Comparison of ENCODE assay signal across 8 cellular contexts in genomic region chrX:41781500-41781899, GRCh38. TPM values are rescaled to one million over a fixed set of nuclear protein-coding genes. Genes with fewer than 3 reads are reported as not detected.
DNase-seq lines count a peak whose midpoint lies in the region; ATAC-seq and TF ChIP-seq lines count a peak whose summit lies in the region.

No MANE protein-coding gene starts in this region.

- ATAC-seq in GM18907 (IDR thresholded peaks at IDR 0.05; ENCODE audit: unreplicated experiment) (peak; percentile 63), left lobe of liver (peak; percentile 85), HG03521 (IDR thresholded peaks at IDR 0.05; ENCODE audit: unreplicated experiment) (no peak), HG02840 (IDR thresholded peaks at IDR 0.05; ENCODE audit: low FRiP score, unreplicated experiment) (no peak)

- H3K27ac Mint-ChIP-seq in brain, result peak overlapping the region in 2 of 5 experiments; percentile 9 to 44

- H3K4me1 Mint-ChIP-seq in brain, result peaks cover 48% of the 10 kb centered on the region

- H3K36me3 Mint-ChIP-seq in brain, result peaks cover 34% of the 10 kb centered on the region

- TF ChIP-seq CTCF in brain (conservative IDR thresholded peaks at IDR 0.05), result peak; percentile 71 to 84

- H3K27me3 Mint-ChIP-seq in brain, result no peaks in the 10 kb centered on the region

- DNase-seq in COR-L47 (lab: John Stamatoyannopoulos, UW) (peak; percentile 16), NCI-H1694 (lab: John Stamatoyannopoulos, UW) (peak; percentile 49), left lobe of liver (ENCODE audit: low spot score) (no peak), putamen (ENCODE audit: low spot score) (no peak)

- peaks cover 0 to 3% (median 1%) of the 10 kb centered on the region in 5 experiments for H3K9me3 Mint-ChIP-seq in brain

- no peak overlapping the region for H3K4me3 Mint-ChIP-seq in brain

RNA-seq across cellular contexts. Expression of gene GPR82, which starts 57.5 kb away (rescaled TPM):
- not detected for polyA plus RNA-seq in brain (ENCODE audit: insufficient read depth, low read depth, low replicate concordance)
- 0.28 TPM for total RNA-seq in left lobe of liver

Comparison
In these comparisons a context has a peak if more than half of its experiments do, and no peak if none do; other contexts are left out.
1. DNase-seq: peak in COR-L47 (single experiment) and NCI-H1694 (single experiment); none in left lobe of liver (single experiment) and putamen (single experiment).
2. ATAC-seq: peak in GM18907 (single experiment) and left lobe of liver (single experiment); none in HG03521 (single experiment) and HG02840 (single experiment).